ENCODE assay signal across 26 cellular contexts in genomic region chr1:59409986-59410385, GRCh38.
DNase-seq lines count a peak whose midpoint lies in the region; ATAC-seq, FAIRE-seq and TF ChIP-seq lines count a peak whose summit lies in the region.
"Had no signal": no experiment of that assay in that cellular context is flagged by ENCODE, and none has a peak within 500 bp of the region (broad histone marks: within the 10 kb centered on the region; RNA-seq: fewer than 3 reads in every experiment).

No MANE protein-coding gene starts in this region.

- H3K4me2 ChIP-seq in K562 (ENCODE audit: insufficient read depth, low read length): no peak overlapping the region
- H3K4me2 ChIP-seq: BLaER1, KMS-11 had no signal

- DNase-seq in activated naive CD8-positive, alpha-beta T cell treated with anti-CD3 and anti-CD28 coated beads for 36 hours: no peak
- DNase-seq in activated naive CD8-positive, alpha-beta T cell treated with anti-CD3 and anti-CD28 coated beads, Interleukin-2, amount 50 U/mL, for 24 hours: no peak
- no peak for DNase-seq in K562 (ENCODE audit: extremely low read depth in 1 of 4, low spot score in 3 of 4)
- DNase-seq in Peyer's patch: no peak
- no peak for DNase-seq in GM03348 (ENCODE audit: low spot score)
- no peak for DNase-seq in CD8-positive, alpha-beta memory T cell
- DNase-seq: activated CD4-positive, alpha-beta memory T cell treated with anti-CD3 and anti-CD28 coated beads for 36 hours; activated naive CD4-positive, alpha-beta T cell; amniotic stem cell; Caco-2; DMS79 treated with DMSO at 0.1 percent for 48 hours; NCI-H187 treated with DMSO at 0.1 percent for 48 hours; NCI-H69; nucleus accumbens; spleen; stimulated activated CD4-positive, alpha-beta T cell treated with anti-CD3 and anti-CD28 coated beads, Interleukin-4, amount 100 ng/mL, for 24 hours had no signal

- no peak overlapping the region for H2AFZ ChIP-seq in K562 (ENCODE audit: low read depth, low read length)

- H3K4me1 ChIP-seq in K562 (replicated peaks in 1 of 2; ENCODE audit: control insufficient read depth in 2 of 2, insufficient read depth in 2 of 2, low read length in 2 of 2) (no peaks in the 10 kb centered on the region; a peak in 1 of 5 replicates), Peyer's patch (no peaks in the 10 kb centered on the region)
- no peaks in the 10 kb centered on the region for H3K4me1 ChIP-seq in CD8-positive, alpha-beta memory T cell (ENCODE audit: insufficient read depth, low read length)
- H3K4me1 ChIP-seq: BLaER1, Caco-2 had no signal

- ATAC-seq in activated naive CD8-positive, alpha-beta T cell treated with anti-CD3 and anti-CD28 coated beads, Interleukin-2, amount 50 U/mL, for 24 hours: no peak
- ATAC-seq in HG02678 (IDR thresholded peaks at IDR 0.05; ENCODE audit: unreplicated experiment) (peak; percentile 47), K562 (no peak), HG02588 (IDR thresholded peaks at IDR 0.05; ENCODE audit: unreplicated experiment) (no peak)
- ATAC-seq: WTC11 had no signal

- no peak for TF ChIP-seq POLR2A in K562 (conservative IDR thresholded peaks at IDR 0.05)
- TF ChIP-seq POLR2A in Peyer's patch (IDR thresholded peaks at IDR 0.05): no peak

- WGBS in K562 (ENCODE audit: insufficient coverage, low coverage, missing lambda C conversion rate): 17% methylated on average over 2 of the region's 2 CpGs

- H3K9me3 Mint-ChIP-seq in activated naive CD8-positive, alpha-beta T cell treated with anti-CD3 and anti-CD28 coated beads for 36 hours: no peaks in the 10 kb centered on the region
- H3K9me3 Mint-ChIP-seq in activated naive CD8-positive, alpha-beta T cell treated with anti-CD3 and anti-CD28 coated beads, Interleukin-2, amount 50 U/mL, for 24 hours: no peaks in the 10 kb centered on the region
- H3K9me3 Mint-ChIP-seq in CD8-positive, alpha-beta memory T cell: no peaks in the 10 kb centered on the region
- H3K9me3 Mint-ChIP-seq: activated CD4-positive, alpha-beta memory T cell treated with anti-CD3 and anti-CD28 coated beads for 36 hours; stimulated activated naive CD8-positive, alpha-beta T cell treated with anti-CD3 and anti-CD28 coated beads, Interleukin-15, Interleukin-2, amounts not matched to agents 100 ng/mL and 50 ng/mL, for 24 hours had no signal

- H3K27me3 ChIP-seq in K562 (ENCODE audit: control insufficient read depth in 2 of 2, insufficient read depth in 2 of 2, low read length in 2 of 2): no peaks in the 10 kb centered on the region
- no peaks in the 10 kb centered on the region for H3K27me3 ChIP-seq in Peyer's patch
- no peaks in the 10 kb centered on the region for H3K27me3 ChIP-seq in CD8-positive, alpha-beta memory T cell (ENCODE audit: insufficient read depth, low read length, poor library complexity, severe bottlenecking)
- H3K27me3 ChIP-seq: BLaER1, spleen, tibial nerve had no signal

- no peak overlapping the region for H3K27ac ChIP-seq in K562 (ENCODE audit: extremely low read depth, low read depth, low read length)
- H3K27ac ChIP-seq in Peyer's patch: no peak overlapping the region
- H3K27ac ChIP-seq in CD8-positive, alpha-beta memory T cell (ENCODE audit: low read depth, low read length): no peak overlapping the region
- H3K27ac ChIP-seq: BLaER1, KMS-11, spleen had no signal

- H3K9me1 ChIP-seq in K562 (ENCODE audit: control insufficient read depth, insufficient read depth, low read length): no peaks in the 10 kb centered on the region

- H3K9ac ChIP-seq in K562 (ENCODE audit: insufficient read depth in 1 of 2, low read depth in 2 of 2, low read length in 2 of 2): no peak overlapping the region
- H3K9ac ChIP-seq: BLaER1, KMS-11 had no signal

- no peaks in the 10 kb centered on the region for H3K36me3 ChIP-seq in K562 (ENCODE audit: control insufficient read depth, insufficient read depth, low read length)
- no peaks in the 10 kb centered on the region for H3K36me3 ChIP-seq in Peyer's patch
- no peaks in the 10 kb centered on the region for H3K36me3 ChIP-seq in CD8-positive, alpha-beta memory T cell (ENCODE audit: insufficient read depth, low read length)
- H3K36me3 ChIP-seq: BLaER1, spleen, tibial nerve had no signal

- H3K36me3 Mint-ChIP-seq in activated naive CD8-positive, alpha-beta T cell treated with anti-CD3 and anti-CD28 coated beads for 36 hours: peaks cover 3% of the 10 kb centered on the region
- no peaks in the 10 kb centered on the region for H3K36me3 Mint-ChIP-seq in activated naive CD8-positive, alpha-beta T cell treated with anti-CD3 and anti-CD28 coated beads, Interleukin-2, amount 50 U/mL, for 24 hours (ENCODE audit: low read depth)
- H3K36me3 Mint-ChIP-seq in CD8-positive, alpha-beta memory T cell: no peaks in the 10 kb centered on the region
- H3K36me3 Mint-ChIP-seq: activated CD4-positive, alpha-beta memory T cell treated with anti-CD3 and anti-CD28 coated beads for 36 hours had no signal

- no peaks in the 10 kb centered on the region for H3K79me2 ChIP-seq in K562 (ENCODE audit: control insufficient read depth, insufficient read depth, low read length)

- H3K4me3 Mint-ChIP-seq in activated naive CD8-positive, alpha-beta T cell treated with anti-CD3 and anti-CD28 coated beads for 36 hours: no peak overlapping the region
- no peak overlapping the region for H3K4me3 Mint-ChIP-seq in activated naive CD8-positive, alpha-beta T cell treated with anti-CD3 and anti-CD28 coated beads, Interleukin-2, amount 50 U/mL, for 24 hours
- no peak overlapping the region for H3K4me3 Mint-ChIP-seq in CD8-positive, alpha-beta memory T cell
- H3K4me3 Mint-ChIP-seq: activated CD4-positive, alpha-beta memory T cell treated with anti-CD3 and anti-CD28 coated beads for 36 hours; dendritic cell treated with granulocyte-macrophage colony-stimulating factor and Interleukin-4, amounts not matched to agents 40 ng/mL and 50 ng/mL, for 4 days; stimulated activated naive CD8-positive, alpha-beta T cell treated with anti-CD3 and anti-CD28 coated beads, Interleukin-15, Interleukin-2, amounts not matched to agents 100 ng/mL and 50 ng/mL, for 24 hours; WTC11 had no signal

- POLR2A ChIA-PET in K562 (lab: Yijun Ruan, JAX): no interaction called here
- POLR2A ChIA-PET in CD8-positive, alpha-beta memory T cell (lab: Charles Lee): no interaction called here

- in situ Hi-C loops in K562 (cut with MboI): no loop called here

- H4K20me1 ChIP-seq in K562 (replicated peaks; ENCODE audit: control insufficient read depth, insufficient read depth, low read length): no peaks in the 10 kb centered on the region
- H4K20me1 ChIP-seq: BLaER1 had no signal

- H3K4me1 Mint-ChIP-seq in activated naive CD8-positive, alpha-beta T cell treated with anti-CD3 and anti-CD28 coated beads for 36 hours: peaks cover 9% of the 10 kb centered on the region
- H3K4me1 Mint-ChIP-seq in activated naive CD8-positive, alpha-beta T cell treated with anti-CD3 and anti-CD28 coated beads, Interleukin-2, amount 50 U/mL, for 24 hours: no peaks in the 10 kb centered on the region
- H3K4me1 Mint-ChIP-seq in CD8-positive, alpha-beta memory T cell: peaks cover 0 to 6% (median 0%) of the 10 kb centered on the region in 3 donors

- no TSS peak for BruUV-seq in K562 (replicated peaks; lab: Mats Ljungman, UMichigan)

- intact Hi-C loops in K562 (cut with micrococcal nuclease): no loop called here

- CTCF ChIA-PET in K562 (lab: Yijun Ruan, JAX; ENCODE audit: low intra/inter-chr PET ratio): no interaction called here
- CTCF ChIA-PET in CD8-positive, alpha-beta memory T cell (lab: Charles Lee): no interaction called here

- no peak for TF ChIP-seq CTCF in K562 (IDR thresholded peaks at IDR 0.05 in 2 of 3, conservative IDR thresholded peaks at IDR 0.05 in 1 of 3; ENCODE audit: insufficient read depth in 2 of 3, low read depth in 1 of 3, low read length in 3 of 3)
- no peak for TF ChIP-seq CTCF in Peyer's patch (IDR thresholded peaks at IDR 0.05)

- no peaks in the 10 kb centered on the region for H3K9me3 ChIP-seq in K562 (replicated peaks; ENCODE audit: control insufficient read depth, insufficient read depth, low read depth, low read length)
- H3K9me3 ChIP-seq in Peyer's patch: no peaks in the 10 kb centered on the region
- H3K9me3 ChIP-seq in CD8-positive, alpha-beta memory T cell (ENCODE audit: low read length): no peaks in the 10 kb centered on the region
- H3K9me3 ChIP-seq: BLaER1, Caco-2, spleen, tibial nerve had no signal

- TF ChIP-seq RAD21 in K562 (CRISPR knock-in tag; conservative IDR thresholded peaks at IDR 0.05 in 1 of 2, IDR thresholded peaks at IDR 0.05 in 1 of 2): no peak

- no peaks in the 10 kb centered on the region for H3K27me3 Mint-ChIP-seq in activated naive CD8-positive, alpha-beta T cell treated with anti-CD3 and anti-CD28 coated beads for 36 hours
- no peaks in the 10 kb centered on the region for H3K27me3 Mint-ChIP-seq in activated naive CD8-positive, alpha-beta T cell treated with anti-CD3 and anti-CD28 coated beads, Interleukin-2, amount 50 U/mL, for 24 hours
- H3K27me3 Mint-ChIP-seq in CD8-positive, alpha-beta memory T cell: no peaks in the 10 kb centered on the region
- H3K27me3 Mint-ChIP-seq: activated CD4-positive, alpha-beta memory T cell treated with anti-CD3 and anti-CD28 coated beads for 36 hours; dendritic cell treated with granulocyte-macrophage colony-stimulating factor and Interleukin-4, amounts not matched to agents 40 ng/mL and 50 ng/mL, for 4 days; stimulated activated naive CD8-positive, alpha-beta T cell treated with anti-CD3 and anti-CD28 coated beads, Interleukin-15, Interleukin-2, amounts not matched to agents 100 ng/mL and 50 ng/mL, for 24 hours had no signal

- TF ChIP-seq EP300 in K562 (IDR thresholded peaks at IDR 0.05; ENCODE audit: low read length): no peak

- no peak overlapping the region for H3K4me3 ChIP-seq in K562
- H3K4me3 ChIP-seq in Peyer's patch: no peak overlapping the region
- H3K4me3 ChIP-seq in CD8-positive, alpha-beta memory T cell (ENCODE audit: low read length): no peak overlapping the region
- H3K4me3 ChIP-seq: BLaER1, spleen, tibial nerve had no signal

- FAIRE-seq in K562 (lab: Jason Lieb, UNC): no peak
- FAIRE-seq: A204.1, endometrium had no signal

- H3K27ac Mint-ChIP-seq in activated naive CD8-positive, alpha-beta T cell treated with anti-CD3 and anti-CD28 coated beads for 36 hours: peak overlapping the region; percentile 45
- no peak overlapping the region for H3K27ac Mint-ChIP-seq in activated naive CD8-positive, alpha-beta T cell treated with anti-CD3 and anti-CD28 coated beads, Interleukin-2, amount 50 U/mL, for 24 hours
- H3K27ac Mint-ChIP-seq in CD8-positive, alpha-beta memory T cell: no peak overlapping the region
- H3K27ac Mint-ChIP-seq: activated CD4-positive, alpha-beta memory T cell treated with anti-CD3 and anti-CD28 coated beads for 36 hours; dendritic cell treated with granulocyte-macrophage colony-stimulating factor and Interleukin-4, amounts not matched to agents 40 ng/mL and 50 ng/mL, for 4 days; stimulated activated naive CD8-positive, alpha-beta T cell treated with anti-CD3 and anti-CD28 coated beads, Interleukin-15, Interleukin-2, amounts not matched to agents 100 ng/mL and 50 ng/mL, for 24 hours; WTC11 had no signal

TF ChIP-seq in K562, 482 proteins besides CTCF, POLR2A, EP300 and RAD21 (continues in another document):
- no peak for TF ChIP-seq CEBPG (CRISPR knock-in tag; IDR thresholded peaks at IDR 0.05)
- peak in 1 of 2 experiments; percentile 30; a peak in 1 of 4 replicates for TF ChIP-seq CEBPG (tag; conservative IDR thresholded peaks at IDR 0.05 in 1 of 2, IDR thresholded peaks at IDR 0.05 in 1 of 2)
- peak; percentile 12; the same call in 1 of the 2 replicates for TF ChIP-seq ZNF584 (CRISPR knock-in tag; IDR thresholded peaks at IDR 0.05; ENCODE audit: low read depth)
